ENCODE assay signal across 8 cellular contexts in genomic region chr11:33039274-33040126, GRCh38. TPM values are rescaled to one million over a fixed set of nuclear protein-coding genes. Genes with fewer than 3 reads are reported as not detected.
DNase-seq lines count a peak whose midpoint lies in the region; ATAC-seq and TF ChIP-seq lines count a peak whose summit lies in the region.

TSS of gene TCP11L1 (plus strand) at chr11:33039572. CDS start at chr11:33043774, 4,202 bp downstream.

- no peak for TF ChIP-seq CTCF in PC-3 (conservative IDR thresholded peaks at IDR 0.05; ENCODE audit: low read depth, low read length)

- peak within 1 kb of the TSS; percentile 88 for H3K27ac ChIP-seq in PC-3 (ENCODE audit: low read length)

- no TSS peak for BruUV-seq in PC-3 (replicated peaks; lab: Mats Ljungman, UMichigan)

- H3K9me3 Mint-ChIP-seq in activated T-cell treated with anti-CD3 and anti-CD28 coated beads, Interleukin-2, amount 50 U/mL, for 24 hours, result no peaks in the 10 kb centered on the region

- peak within 1 kb of the TSS; percentile 92 for H2AFZ ChIP-seq in PC-3 (ENCODE audit: low read length)

- H3K4me1 Mint-ChIP-seq in activated T-cell treated with anti-CD3 and anti-CD28 coated beads, Interleukin-2, amount 50 U/mL, for 24 hours (ENCODE audit: low read depth), result peaks cover 44% of the 10 kb centered on the region

- H3K27me3 ChIP-seq in PC-3 (ENCODE audit: low read length), result no peaks in the 10 kb centered on the region
- no peaks in the 10 kb centered on the region for H3K27me3 ChIP-seq in mucosa of stomach (ENCODE audit: control insufficient read depth, insufficient read depth, low read length)

- DNase-seq in DMS153 treated with DMSO at 0.1 percent for 48 hours (lab: John Stamatoyannopoulos, UW; ENCODE audit: unreplicated experiment), result peak; percentile 84
- DNase-seq in HuH-7.5 (ENCODE audit: low spot score), result peak; percentile 53
- peak; percentile 89 for DNase-seq in PC-3
- peak; percentile 88 for DNase-seq in activated T-cell treated with anti-CD3 and anti-CD28 coated beads, Interleukin-2, amount 50 U/mL, for 24 hours
- peak; percentile 49 for DNase-seq in stimulated activated CD8-positive, alpha-beta memory T cell treated with anti-CD3 and anti-CD28 coated beads, Interleukin-7, amount 100 ng/mL, for 24 hours (ENCODE audit: low read depth)

- H3K9ac ChIP-seq in PC-3 (ENCODE audit: low read length), result peak within 1 kb of the TSS; percentile 87
- peak within 1 kb of the TSS; percentile 91 for H3K9ac ChIP-seq in mucosa of stomach (ENCODE audit: low read length)

- peak within 1 kb of the TSS; percentile 97 for H3K27ac Mint-ChIP-seq in activated T-cell treated with anti-CD3 and anti-CD28 coated beads, Interleukin-2, amount 50 U/mL, for 24 hours

- no peaks in the 10 kb centered on the region for H3K9me2 ChIP-seq in PC-3 (replicated peaks; ENCODE audit: low read length)

- intact Hi-C loops in PC-3 (cut with micrococcal nuclease), result no loop called here

- H3K4me3 ChIP-seq in PC-3 (ENCODE audit: low read length), result peak within 1 kb of the TSS; percentile 95
- H3K4me3 ChIP-seq in mucosa of stomach (ENCODE audit: low read length), result peak within 1 kb of the TSS; percentile 80

- H3K4me2 ChIP-seq in PC-3 (ENCODE audit: low read length), result peak within 1 kb of the TSS; percentile 89

- no peaks in the 10 kb centered on the region for H3K27me3 Mint-ChIP-seq in activated T-cell treated with anti-CD3 and anti-CD28 coated beads, Interleukin-2, amount 50 U/mL, for 24 hours

- POLR2A ChIA-PET in PC-3 (lab: Charles Lee; ENCODE audit: unreplicated experiment), result interaction anchor here (0.5 to 0.8 kb wide), 2 partner anchors 16 to 210 kb away, joined by 3 to 4 read pairs; partner anchors contain the start of gene PRRG4

- peaks cover 20% of the 10 kb centered on the region for H3K36me3 Mint-ChIP-seq in activated T-cell treated with anti-CD3 and anti-CD28 coated beads, Interleukin-2, amount 50 U/mL, for 24 hours (ENCODE audit: low read depth)

- ATAC-seq in GM21529 (IDR thresholded peaks at IDR 0.05; ENCODE audit: unreplicated experiment) (peak; percentile 73), PC-3 (peak; percentile 73), esophagus mucosa (peak; percentile 80)

- H3K79me2 ChIP-seq in PC-3 (ENCODE audit: low read length), result peaks cover 24% of the 10 kb centered on the region

- H4K20me1 ChIP-seq in PC-3 (ENCODE audit: low read length), result no peaks in the 10 kb centered on the region

- H3K36me3 ChIP-seq in PC-3 (ENCODE audit: low read depth, low read length) (no peaks in the 10 kb centered on the region), mucosa of stomach (ENCODE audit: control insufficient read depth, insufficient read depth, low read length) (no peaks in the 10 kb centered on the region)

- CTCF ChIA-PET in PC-3 (lab: Charles Lee), result interaction anchor here (0.5 to 1.0 kb wide), 2 partner anchors 26 to 65 kb away, joined by 3 to 4 read pairs; no protein-coding TSS in a partner anchor

- H3K9me3 ChIP-seq in PC-3 (ENCODE audit: low read length) (no peaks in the 10 kb centered on the region), mucosa of stomach (ENCODE audit: control insufficient read depth, low read length) (no peaks in the 10 kb centered on the region)

- H3K4me1 ChIP-seq in PC-3 (ENCODE audit: insufficient read depth, low read length) (peaks cover 39% of the 10 kb centered on the region), mucosa of stomach (ENCODE audit: control insufficient read depth, insufficient read depth, low read length) (no peaks in the 10 kb centered on the region)

- peaks cover 5% of the 10 kb centered on the region for H3F3A ChIP-seq in PC-3 (ENCODE audit: low read length, unreplicated experiment)

- peak within 1 kb of the TSS; percentile 89 for H3K4me3 Mint-ChIP-seq in activated T-cell treated with anti-CD3 and anti-CD28 coated beads, Interleukin-2, amount 50 U/mL, for 24 hours

RNA-seq across cellular contexts. Expression of gene TCP11L1, which starts in this region (rescaled TPM):
- total RNA-seq in PC-3 (2014; rRNA removed) (12.9 and 15.2 TPM in 2 replicates), esophagus mucosa (7.6 TPM)

Comparison
In these comparisons a context has a peak if more than half of its experiments do, and no peak if none do; other contexts are left out.
1. Peak in every context shown above with its lines: DNase-seq, ATAC-seq, H3K4me3 ChIP-seq and H3K27ac ChIP-seq.